ENCODE assay signal across 7 cellular contexts in genomic region chr22:31503565-31503964, GRCh38. TPM values are rescaled to one million over a fixed set of nuclear protein-coding genes. Genes with fewer than 3 reads are reported as not detected.
A peak's percentile ranks its signal among the peaks of the same experiment; 100 is the strongest.
DNase-seq lines count a peak whose midpoint lies in the region; ATAC-seq and TF ChIP-seq lines count a peak whose summit lies in the region.
"Not testable (repeated sequence)": the region's sequence is repeated elsewhere in the genome, so short reads cannot be mapped to it uniquely, and the experiment has no call there.

No MANE protein-coding gene starts in this region.

- not testable (repeated sequence) for H3K27me3 Mint-ChIP-seq in CD4-positive, CD25-positive, alpha-beta regulatory T cell; activated T-cell treated with anti-CD3 and anti-CD28 coated beads, Interleukin-2, amount 50 U/mL, for 24 hours; activated naive CD8-positive, alpha-beta T cell; mesothelial cell of epicardium (ENCODE audit: low read depth); stimulated activated naive CD8-positive, alpha-beta T cell treated with anti-CD3 and anti-CD28 coated beads, Interleukin-15, amount 100 ng/mL, for 72 hours

- H3K4me3 ChIP-seq in CD4-positive, CD25-positive, alpha-beta regulatory T cell (ENCODE audit: low read depth, low read length): peak overlapping the region; percentile 32

- H3K4me3 Mint-ChIP-seq in CD4-positive, CD25-positive, alpha-beta regulatory T cell: peak overlapping the region in 1 of 4 donors; percentile 80
- H3K4me3 Mint-ChIP-seq in activated T-cell treated with anti-CD3 and anti-CD28 coated beads, Interleukin-2, amount 50 U/mL, for 24 hours; activated naive CD8-positive, alpha-beta T cell; mesothelial cell of epicardium: not testable (repeated sequence)
- peak overlapping the region in 1 of 2 donors; percentile 29 for H3K4me3 Mint-ChIP-seq in stimulated activated naive CD8-positive, alpha-beta T cell treated with anti-CD3 and anti-CD28 coated beads, Interleukin-15, amount 100 ng/mL, for 72 hours

- peaks cover 17 to 85% (median 44%) of the 10 kb centered on the region in 4 donors for H3K4me1 Mint-ChIP-seq in CD4-positive, CD25-positive, alpha-beta regulatory T cell
- H3K4me1 Mint-ChIP-seq in activated T-cell treated with anti-CD3 and anti-CD28 coated beads, Interleukin-2, amount 50 U/mL, for 24 hours (ENCODE audit: low read depth): peaks cover 70% of the 10 kb centered on the region
- H3K4me1 Mint-ChIP-seq in activated naive CD8-positive, alpha-beta T cell (ENCODE audit: low read depth): peaks cover 70% of the 10 kb centered on the region
- not testable (repeated sequence) for H3K4me1 Mint-ChIP-seq in mesothelial cell of epicardium
- peaks cover 87% of the 10 kb centered on the region for H3K4me1 Mint-ChIP-seq in stimulated activated naive CD8-positive, alpha-beta T cell treated with anti-CD3 and anti-CD28 coated beads, Interleukin-15, amount 100 ng/mL, for 72 hours

- H3K9me3 ChIP-seq in CD4-positive, CD25-positive, alpha-beta regulatory T cell (ENCODE audit: control insufficient read depth in 2 of 2, low read length in 2 of 2): not testable (repeated sequence)

- H3K27ac ChIP-seq in CD4-positive, CD25-positive, alpha-beta regulatory T cell (ENCODE audit: insufficient read depth, low read length, poor library complexity, severe bottlenecking): not testable (repeated sequence)
- H3K27ac ChIP-seq in VCaP: peak overlapping the region; percentile 79

- peaks cover 20% of the 10 kb centered on the region for H3K36me3 ChIP-seq in CD4-positive, CD25-positive, alpha-beta regulatory T cell (ENCODE audit: control insufficient read depth, insufficient read depth, low read length)

- not testable (repeated sequence) for TF ChIP-seq CTCF in VCaP (conservative IDR thresholded peaks at IDR 0.05); mesothelial cell of epicardium (IDR thresholded peaks at IDR 0.05; ENCODE audit: unreplicated experiment)

- not testable (repeated sequence) for H3K27me3 ChIP-seq in CD4-positive, CD25-positive, alpha-beta regulatory T cell (ENCODE audit: control insufficient read depth, insufficient read depth, low read length)

- ATAC-seq in CD4-positive, CD25-positive, alpha-beta regulatory T cell (ENCODE audit: low read depth in 2 of 2); stimulated activated naive CD8-positive, alpha-beta T cell treated with anti-CD3 and anti-CD28 coated beads, Interleukin-15, amount 100 ng/mL, for 72 hours: not testable (repeated sequence)

- DNase-seq in CD4-positive, CD25-positive, alpha-beta regulatory T cell; activated T-cell treated with anti-CD3 and anti-CD28 coated beads, Interleukin-2, amount 50 U/mL, for 24 hours; mesothelial cell of epicardium (ENCODE audit: low spot score in 2 of 2, unreplicated experiment in 2 of 2); stimulated activated naive CD8-positive, alpha-beta T cell treated with anti-CD3 and anti-CD28 coated beads, Interleukin-15, amount 100 ng/mL, for 72 hours: not testable (repeated sequence)
- DNase-seq in NCI-H2029 (lab: John Stamatoyannopoulos, UW): peak; percentile 46

- H3K27ac Mint-ChIP-seq in CD4-positive, CD25-positive, alpha-beta regulatory T cell: peak overlapping the region in 2 of 3 donors; percentile 77 to 92
- peak overlapping the region; percentile 73 for H3K27ac Mint-ChIP-seq in activated T-cell treated with anti-CD3 and anti-CD28 coated beads, Interleukin-2, amount 50 U/mL, for 24 hours
- peak overlapping the region; percentile 61 for H3K27ac Mint-ChIP-seq in activated naive CD8-positive, alpha-beta T cell
- peak overlapping the region; percentile 4 for H3K27ac Mint-ChIP-seq in mesothelial cell of epicardium
- peak overlapping the region; percentile 64 to 92 for H3K27ac Mint-ChIP-seq in stimulated activated naive CD8-positive, alpha-beta T cell treated with anti-CD3 and anti-CD28 coated beads, Interleukin-15, amount 100 ng/mL, for 72 hours

- peaks cover 31% of the 10 kb centered on the region for H3K36me3 Mint-ChIP-seq in CD4-positive, CD25-positive, alpha-beta regulatory T cell
- H3K36me3 Mint-ChIP-seq in activated T-cell treated with anti-CD3 and anti-CD28 coated beads, Interleukin-2, amount 50 U/mL, for 24 hours (ENCODE audit: low read depth): peaks cover 88% of the 10 kb centered on the region
- peaks cover 13% of the 10 kb centered on the region for H3K36me3 Mint-ChIP-seq in activated naive CD8-positive, alpha-beta T cell
- peaks cover 21% of the 10 kb centered on the region for H3K36me3 Mint-ChIP-seq in mesothelial cell of epicardium

- not testable (repeated sequence) for H3K9me3 Mint-ChIP-seq in CD4-positive, CD25-positive, alpha-beta regulatory T cell; activated T-cell treated with anti-CD3 and anti-CD28 coated beads, Interleukin-2, amount 50 U/mL, for 24 hours; activated naive CD8-positive, alpha-beta T cell (ENCODE audit: low read depth); stimulated activated naive CD8-positive, alpha-beta T cell treated with anti-CD3 and anti-CD28 coated beads, Interleukin-15, amount 100 ng/mL, for 72 hours
- H3K9me3 Mint-ChIP-seq in mesothelial cell of epicardium: peaks cover 10% of the 10 kb centered on the region

- peaks cover 31% of the 10 kb centered on the region for H3K4me1 ChIP-seq in CD4-positive, CD25-positive, alpha-beta regulatory T cell (ENCODE audit: control insufficient read depth, insufficient read depth, low read length, poor library complexity, severe bottlenecking)

RNA-seq across cellular contexts. Expression of gene SFI1, which starts 7.2 kb away (rescaled TPM):
- 300 TPM for total RNA-seq in CD4-positive, CD25-positive, alpha-beta regulatory T cell
- polyA plus RNA-seq in CD4-positive, CD25-positive, alpha-beta regulatory T cell: 10 to 100 TPM; 18.6 to 36.1 (median 28.0) TPM
- 38.7 to 46.1 TPM (median 45.7 TPM) in 3 replicates for total RNA-seq in mesothelial cell of epicardium

RNA-seq across cellular contexts. Expression of gene EIF4ENIF1, which starts 13.9 kb away (rescaled TPM):
- total RNA-seq in CD4-positive, CD25-positive, alpha-beta regulatory T cell: 26.6 TPM
- 10 to 100 TPM in 3 of 4 donors, 1 to 10 TPM in 1; 9.3 to 14.6 (median 10.9) TPM for polyA plus RNA-seq in CD4-positive, CD25-positive, alpha-beta regulatory T cell
- 41.0 to 44.4 TPM (median 44.1 TPM) in 3 replicates for total RNA-seq in mesothelial cell of epicardium

Comparison
In these comparisons a context has a peak if more than half of its experiments do, and no peak if none do; other contexts are left out.
1. H3K27ac Mint-ChIP-seq: peak in every context shown above with its lines; median percentile 84 in CD4-positive, CD25-positive, alpha-beta regulatory T cell; 78 in stimulated activated naive CD8-positive, alpha-beta T cell treated with anti-CD3 and anti-CD28 coated beads, Interleukin-15, amount 100 ng/mL, for 72 hours; 73 in activated T-cell treated with anti-CD3 and anti-CD28 coated beads, Interleukin-2, amount 50 U/mL, for 24 hours; 61 in activated naive CD8-positive, alpha-beta T cell; 4 in mesothelial cell of epicardium.